1 cellular context compared by ENCODE assay signal in the genomic region with DNA sequence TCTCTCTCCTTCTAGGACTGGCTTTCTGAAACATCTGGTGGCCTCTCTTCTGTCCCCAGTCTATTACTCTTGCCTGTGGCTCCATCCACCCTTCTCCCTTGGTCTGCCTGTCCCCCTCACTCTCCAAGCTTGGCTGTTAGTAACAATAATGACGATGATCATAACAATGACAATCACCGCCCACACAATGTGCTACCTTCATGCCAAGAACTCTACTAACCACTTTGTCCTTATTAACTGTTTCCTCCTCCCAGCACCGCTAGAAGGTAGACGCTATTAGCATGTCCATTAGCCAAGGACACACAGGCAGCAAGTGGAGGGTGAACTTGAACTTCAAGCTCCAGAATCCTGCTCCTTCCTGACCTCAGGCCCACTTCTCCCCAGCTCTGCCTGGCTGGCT.
TF ChIP-seq lines count a peak whose summit lies in the region.

No MANE protein-coding gene starts in this region.

TF ChIP-seq in SK-N-SH, 30 proteins besides CTCF, POLR2A, EP300 and RAD21 (continued from another document):
- TF ChIP-seq RXRA (IDR thresholded peaks at IDR 0.05; ENCODE audit: borderline replicate concordance, low read depth): no peak
- no peak for TF ChIP-seq NRF1 (IDR thresholded peaks at IDR 0.05; ENCODE audit: low read depth, low read length)
- no peak for TF ChIP-seq GABPA (IDR thresholded peaks at IDR 0.05; ENCODE audit: low read depth)
- no peak for TF ChIP-seq TCF12 (IDR thresholded peaks at IDR 0.05)
- no peak for TF ChIP-seq CHD2 (IDR thresholded peaks at IDR 0.05; ENCODE audit: low read length, partially characterized antibody)
